ENCODE assay signal across 8 cellular contexts in the genomic region with DNA sequence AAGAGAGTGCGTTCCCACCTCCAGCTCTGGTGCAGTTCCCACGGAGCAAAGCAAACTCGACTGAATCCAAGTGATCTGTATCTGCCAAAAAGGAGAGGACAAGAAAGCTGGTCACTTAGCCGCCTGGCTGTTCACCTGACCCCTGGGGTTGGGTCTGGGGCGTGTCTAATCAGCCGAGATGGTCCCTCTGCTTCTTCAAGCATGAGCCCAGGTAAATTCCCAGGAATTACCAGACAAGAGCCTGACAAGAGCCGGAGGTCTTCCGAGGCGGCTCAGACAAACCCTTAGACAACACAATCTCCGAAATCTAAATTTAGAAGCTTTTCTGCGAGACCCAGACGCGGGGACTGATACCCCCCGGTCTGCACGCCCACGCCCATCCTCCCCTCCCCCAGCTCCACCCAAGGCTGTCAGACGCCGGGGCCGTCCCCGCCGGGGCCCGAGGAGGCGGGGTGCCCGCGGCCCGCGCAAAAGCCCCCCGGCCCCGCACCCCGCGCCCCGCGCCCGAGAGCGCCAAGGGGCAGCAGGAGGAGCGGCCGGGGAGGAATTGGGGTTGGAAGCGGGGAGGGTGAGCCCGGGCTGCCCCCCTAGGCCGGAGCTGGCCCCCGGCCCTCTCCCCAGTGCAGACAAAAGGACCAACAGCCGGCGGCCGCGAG. TPM values are rescaled to one million over a fixed set of nuclear protein-coding genes. Genes with fewer than 3 reads are reported as not detected.
A peak's percentile ranks its signal among the peaks of the same experiment; 100 is the strongest.
DNase-seq lines count a peak whose midpoint lies in the region; ATAC-seq and TF ChIP-seq lines count a peak whose summit lies in the region.

No MANE protein-coding gene starts in this region.

- DNase-seq in RPMI7951 (ENCODE audit: low read depth) (peak; percentile 12), cardiac muscle cell (ENCODE audit: low read depth in 1 of 2, low spot score in 1 of 2) (peak; percentile 11 to 69), pons (ENCODE audit: low spot score) (peak; percentile 47), SKM-1 (lab: John Stamatoyannopoulos, UW; ENCODE audit: unreplicated experiment) (no peak)
- peak; percentile 66 for DNase-seq in activated naive CD4-positive, alpha-beta T cell treated with anti-CD3 and anti-CD28 coated beads for 36 hours

- peaks cover 48% of the 10 kb centered on the region for H3K4me1 Mint-ChIP-seq in activated naive CD4-positive, alpha-beta T cell treated with anti-CD3 and anti-CD28 coated beads for 36 hours (ENCODE audit: low read depth)

- H3K27ac ChIP-seq in cardiac muscle cell = peak overlapping the region; percentile 91

- no peaks in the 10 kb centered on the region for H3K27me3 Mint-ChIP-seq in activated naive CD4-positive, alpha-beta T cell treated with anti-CD3 and anti-CD28 coated beads for 36 hours (ENCODE audit: low read depth)

- H3K27ac Mint-ChIP-seq in activated naive CD4-positive, alpha-beta T cell treated with anti-CD3 and anti-CD28 coated beads for 36 hours = peak overlapping the region; percentile 56

- no peaks in the 10 kb centered on the region for H3K27me3 ChIP-seq in cardiac muscle cell

- peak overlapping the region; percentile 79 for H3K4me3 Mint-ChIP-seq in activated naive CD4-positive, alpha-beta T cell treated with anti-CD3 and anti-CD28 coated beads for 36 hours

- peaks cover 7% of the 10 kb centered on the region for H3K4me1 ChIP-seq in cardiac muscle cell (ENCODE audit: low read depth)

- CTCF ChIA-PET in activated naive CD4-positive, alpha-beta T cell treated with anti-CD3 and anti-CD28 coated beads for 36 hours (lab: Charles Lee) = interaction anchor here (0.6 to 4.5 kb wide), 26 partner anchors 8 to 1319 kb away, joined by 3 to 52 read pairs (median 4); partner anchors contain the start of genes AP1G1 and IST1

- intact Hi-C loops in activated naive CD4-positive, alpha-beta T cell treated with anti-CD3 and anti-CD28 coated beads for 36 hours (cut with micrococcal nuclease) = loop anchor here (1.0 to 5.0 kb wide), 6 partner anchors 74 to 316 kb away; partner anchors contain the start of genes DHODH, DHX38 and TXNL4B

- peaks cover 2% of the 10 kb centered on the region for H3K36me3 Mint-ChIP-seq in activated naive CD4-positive, alpha-beta T cell treated with anti-CD3 and anti-CD28 coated beads for 36 hours (ENCODE audit: low read depth)

- ATAC-seq in GM19023 (IDR thresholded peaks at IDR 0.05; ENCODE audit: unreplicated experiment) (peak; percentile 45), HG02981 (IDR thresholded peaks at IDR 0.05; ENCODE audit: unreplicated experiment) (peak; percentile 38), HG03469 (IDR thresholded peaks at IDR 0.05; ENCODE audit: unreplicated experiment) (no peak)

- no peaks in the 10 kb centered on the region for H3K9me3 ChIP-seq in cardiac muscle cell (ENCODE audit: low read depth)

- H3K4me3 ChIP-seq in cardiac muscle cell = peak overlapping the region; percentile 95

- H3K9me3 Mint-ChIP-seq in activated naive CD4-positive, alpha-beta T cell treated with anti-CD3 and anti-CD28 coated beads for 36 hours = no peaks in the 10 kb centered on the region

- TF ChIP-seq CTCF in cardiac muscle cell (IDR thresholded peaks at IDR 0.05; ENCODE audit: low read depth, low read length) = no peak

- peaks cover 18% of the 10 kb centered on the region for H3K36me3 ChIP-seq in cardiac muscle cell

RNA-seq across cellular contexts. Expression of gene ZNF821, which starts 0.7 kb away (rescaled TPM):
- 3.4 and 3.8 TPM in 2 replicates for total RNA-seq in RPMI7951 (2014; rRNA removed; shearing (Covaris generic))
- 1 to 10 TPM; 5.9 TPM for total RNA-seq in activated naive CD4-positive, alpha-beta T cell treated with anti-CD3 and anti-CD28 coated beads for 36 hours
- total RNA-seq in cardiac muscle cell = 24.9 and 25.1 TPM in 2 replicates
- polyA plus RNA-seq in cardiac muscle cell = 19.6 and 28.7 TPM in 2 replicates

RNA-seq across cellular contexts. Expression of gene IST1, which starts 12.0 kb away (rescaled TPM):
- 160 and 186 TPM in 2 replicates for total RNA-seq in RPMI7951 (2014; rRNA removed; shearing (Covaris generic))
- total RNA-seq in activated naive CD4-positive, alpha-beta T cell treated with anti-CD3 and anti-CD28 coated beads for 36 hours = 100 to 1,000 TPM; 196 to 203 TPM
- 180 and 248 TPM in 2 replicates for total RNA-seq in cardiac muscle cell
- 164 and 227 TPM in 2 replicates for polyA plus RNA-seq in cardiac muscle cell

RNA-seq across cellular contexts. Expression of gene ATXN1L, which starts 37.5 kb away (rescaled TPM):
- 8.7 and 8.8 TPM in 2 replicates for total RNA-seq in RPMI7951 (2014; rRNA removed; shearing (Covaris generic))
- total RNA-seq in activated naive CD4-positive, alpha-beta T cell treated with anti-CD3 and anti-CD28 coated beads for 36 hours = 10 to 100 TPM; 11.3 to 11.9 TPM
- 16.0 and 20.9 TPM in 2 replicates for total RNA-seq in cardiac muscle cell
- 6.8 and 12.6 TPM in 2 replicates for polyA plus RNA-seq in cardiac muscle cell
